Comparison of ENCODE assay signal across 31 cellular contexts in the genomic region with DNA sequence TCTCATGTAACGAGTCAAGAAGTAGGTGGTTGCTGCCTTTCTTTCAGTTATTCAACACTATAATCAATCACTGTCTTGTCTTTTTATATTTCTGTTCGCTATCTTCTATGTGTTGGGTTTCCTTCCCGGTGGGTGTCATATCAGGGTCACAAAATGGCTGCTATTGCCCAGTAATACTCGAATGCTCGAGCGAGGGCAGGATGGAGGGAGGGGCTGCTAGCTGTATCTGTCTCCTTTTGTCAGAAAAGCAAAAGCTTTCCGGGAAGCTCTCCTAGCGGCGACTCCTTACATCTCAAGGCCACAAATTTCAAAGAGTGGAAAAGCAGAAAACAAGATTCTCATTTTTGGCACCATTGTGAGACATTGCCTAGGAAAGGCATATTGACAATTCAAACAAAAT.
"Had no signal": no experiment of that assay in that cellular context is flagged by ENCODE, and none has a peak within 500 bp of the region (broad histone marks: within the 10 kb centered on the region; RNA-seq: fewer than 3 reads in every experiment).

No MANE protein-coding gene starts in this region.

- H3K4me1 Mint-ChIP-seq: central memory CD8-positive, alpha-beta T cell; endodermal cell had no signal

- H3K27ac Mint-ChIP-seq: activated B cell treated with CpG ODN at 0.5 μM for 24 hours; activated CD4-positive, alpha-beta memory T cell treated with anti-CD3 and anti-CD28 coated beads for 36 hours; activated CD8-positive, alpha-beta memory T cell treated with anti-CD3 and anti-CD28 coated beads, Interleukin-2, amount 10 ng/mL, durations not matched to agents 7 days and 5 days; activated CD8-positive, alpha-beta T cell treated with anti-CD3 and anti-CD28 coated beads, Interleukin-2, amount 10 ng/mL, durations not matched to agents 7 days and 5 days; activated naive CD8-positive, alpha-beta T cell; activated T-helper 1 cell treated with anti-CD3 and anti-CD28 coated beads, Interleukin-12 subunit alpha, Interleukin-12 subunit beta, Interleukin-2, Interleukin-4 antibody, amounts not matched to agents 30 ng/mL and 10 ng/mL and 1 ng/mL, durations not matched to agents 14 hours and 24 hours and 36 hours; dendritic cell treated with granulocyte-macrophage colony-stimulating factor and Interleukin-4, amounts not matched to agents 40 ng/mL and 50 ng/mL, for 4 days; endodermal cell had no signal

- H3K4me3 Mint-ChIP-seq: activated B cell treated with CpG ODN at 0.5 μM for 24 hours; activated CD4-positive, alpha-beta memory T cell treated with anti-CD3 and anti-CD28 coated beads for 36 hours; activated CD8-positive, alpha-beta memory T cell treated with anti-CD3 and anti-CD28 coated beads, Interleukin-2, amount 10 ng/mL, durations not matched to agents 7 days and 5 days; activated CD8-positive, alpha-beta T cell treated with anti-CD3 and anti-CD28 coated beads, Interleukin-2, amount 10 ng/mL, durations not matched to agents 7 days and 5 days; activated naive CD8-positive, alpha-beta T cell; activated T-helper 1 cell treated with anti-CD3 and anti-CD28 coated beads, Interleukin-12 subunit alpha, Interleukin-12 subunit beta, Interleukin-2, Interleukin-4 antibody, amounts not matched to agents 30 ng/mL and 10 ng/mL and 1 ng/mL, durations not matched to agents 14 hours and 24 hours and 36 hours; central memory CD8-positive, alpha-beta T cell; dendritic cell treated with granulocyte-macrophage colony-stimulating factor and Interleukin-4, amounts not matched to agents 40 ng/mL and 50 ng/mL, for 4 days; endodermal cell had no signal

- FAIRE-seq: astrocyte, bronchial epithelial cell, frontal cortex, TTC549 had no signal

- H3K4me3 ChIP-seq: coronary artery, dorsolateral prefrontal cortex had no signal

- H3K36me3 ChIP-seq: brain microvascular endothelial cell had no signal

- H3K27me3 ChIP-seq: brain microvascular endothelial cell, dorsolateral prefrontal cortex had no signal

- H3K36me3 Mint-ChIP-seq: activated CD4-positive, alpha-beta memory T cell treated with anti-CD3 and anti-CD28 coated beads for 36 hours; activated CD8-positive, alpha-beta memory T cell treated with anti-CD3 and anti-CD28 coated beads, Interleukin-2, amount 10 ng/mL, durations not matched to agents 7 days and 5 days had no signal

- H3K27me3 Mint-ChIP-seq: activated B cell treated with CpG ODN at 0.5 μM for 24 hours; activated CD4-positive, alpha-beta memory T cell treated with anti-CD3 and anti-CD28 coated beads for 36 hours; activated naive CD8-positive, alpha-beta T cell; central memory CD8-positive, alpha-beta T cell; dendritic cell treated with granulocyte-macrophage colony-stimulating factor and Interleukin-4, amounts not matched to agents 40 ng/mL and 50 ng/mL, for 4 days had no signal

- H3K9me3 Mint-ChIP-seq: activated B cell treated with CpG ODN at 0.5 μM for 24 hours; activated CD4-positive, alpha-beta memory T cell treated with anti-CD3 and anti-CD28 coated beads for 36 hours; activated T-helper 1 cell treated with anti-CD3 and anti-CD28 coated beads, Interleukin-12 subunit alpha, Interleukin-12 subunit beta, Interleukin-2, Interleukin-4 antibody, amounts not matched to agents 30 ng/mL and 10 ng/mL and 1 ng/mL, durations not matched to agents 14 hours and 24 hours and 36 hours; central memory CD8-positive, alpha-beta T cell; dendritic cell treated with granulocyte-macrophage colony-stimulating factor and Interleukin-4, amounts not matched to agents 40 ng/mL and 50 ng/mL, for 4 days; endodermal cell had no signal

- H3K27ac ChIP-seq: brain microvascular endothelial cell, coronary artery, dorsolateral prefrontal cortex, VCaP had no signal

- ATAC-seq: activated CD4-positive, CD25-positive, alpha-beta regulatory T cell treated with anti-CD3 and anti-CD28 coated beads, Interleukin-2, amount 50 U/mL, for 24 hours; activated CD8-positive, alpha-beta memory T cell treated with anti-CD3 and anti-CD28 coated beads, Interleukin-2, amount 10 ng/mL, durations not matched to agents 7 days and 5 days; activated CD8-positive, alpha-beta T cell treated with anti-CD3 and anti-CD28 coated beads, Interleukin-2, amount 10 ng/mL, durations not matched to agents 7 days and 5 days; esophagus mucosa had no signal

- DNase-seq: activated B cell treated with CpG ODN at 0.5 μM for 24 hours; activated CD4-positive, alpha-beta memory T cell treated with anti-CD3 and anti-CD28 coated beads for 36 hours; activated CD4-positive, alpha-beta T cell treated with anti-CD3 and anti-CD28 coated beads for 48 hours; activated CD8-positive, alpha-beta memory T cell treated with anti-CD3 and anti-CD28 coated beads, Interleukin-2, amount 10 ng/mL, durations not matched to agents 7 days and 5 days; activated CD8-positive, alpha-beta memory T cell treated with anti-CD3 and anti-CD28 coated beads, Interleukin-2, amount 50 U/mL, for 4 hours; activated CD8-positive, alpha-beta T cell treated with anti-CD3 and anti-CD28 coated beads, Interleukin-2, amount 10 ng/mL, durations not matched to agents 7 days and 5 days; activated gamma-delta T cell treated with Interleukin-2 at 50 U/mL for 16 hours; activated naive CD4-positive, alpha-beta T cell treated with anti-CD3 and anti-CD28 coated beads, Interleukin-2, amount 50 U/mL, for 16 hours; activated naive CD4-positive, alpha-beta T cell treated with Interleukin-2 at 50 U/mL for 16 hours; activated T-cell treated with anti-CD3 and anti-CD28 coated beads, Interleukin-2, amount 50 U/mL, for 1 hour; activated T-cell treated with anti-CD3 and anti-CD28 coated beads, Interleukin-2, amount 50 U/mL, for 48 hours; amniotic stem cell; anterior cingulate cortex; brain microvascular endothelial cell; dorsolateral prefrontal cortex; effector memory CD4-positive, alpha-beta T cell; endodermal cell; foreskin fibroblast; T-helper 2 cell had no signal
